In genomic region chr10:48887982-48888381, GRCh38 we compare ENCODE assay signal across 9 cellular contexts. TPM values are rescaled to one million over a fixed set of nuclear protein-coding genes. Genes with fewer than 3 reads are reported as not detected.
"Had no signal": no experiment of that assay in that cellular context is flagged by ENCODE, and none has a peak within 500 bp of the region (broad histone marks: within the 10 kb centered on the region; RNA-seq: fewer than 3 reads in every experiment).

No MANE protein-coding gene starts in this region.

- H3K4me3 Mint-ChIP-seq: HFFc6 had no signal

- H3K4me3 ChIP-seq: GM23248, HAP-1 had no signal

- H3K9me3 Mint-ChIP-seq: HFFc6 had no signal

- DNase-seq: GM23248, GOT3, H7, HFFc6, IMR-90, KBM-7 had no signal

- H3K36me3 ChIP-seq: HAP-1 had no signal

- H3K9me3 ChIP-seq: HAP-1 had no signal

- H2AFZ ChIP-seq: GM23248 had no signal

- H3K27ac Mint-ChIP-seq: HFFc6 had no signal

- H3K4me1 ChIP-seq: HAP-1 had no signal

- ATAC-seq: HCT116 had no signal

- H3K27ac ChIP-seq: GM23248, HL-60 had no signal

- H3K9ac ChIP-seq: GM23248 had no signal

RNA-seq across cellular contexts. Expression of gene LRRC18, which starts 51.7 kb away (rescaled TPM):
- total RNA-seq: GM23248, H7, HFFc6, IMR-90 had no signal
- polyA plus RNA-seq: GM23248, IMR-90 had no signal
